Comparison of ENCODE assay signal across 15 cellular contexts in genomic region chrX:131626681-131627296, GRCh38.
DNase-seq lines count a peak whose midpoint lies in the region; ATAC-seq and TF ChIP-seq lines count a peak whose summit lies in the region.
"Had no signal": no experiment of that assay in that cellular context is flagged by ENCODE, and none has a peak within 500 bp of the region (broad histone marks: within the 10 kb centered on the region; RNA-seq: fewer than 3 reads in every experiment).

No MANE protein-coding gene starts in this region.

- no peak for TF ChIP-seq CTCF in breast epithelium (IDR thresholded peaks at IDR 0.05)
- peak; percentile 58 for TF ChIP-seq CTCF in PC-3 (conservative IDR thresholded peaks at IDR 0.05; ENCODE audit: low read depth, low read length)
- no peak for TF ChIP-seq CTCF in fibroblast of pulmonary artery (IDR thresholded peaks at IDR 0.05; ENCODE audit: low read length, missing control alignments)
- TF ChIP-seq CTCF in type B pancreatic cell (conservative IDR thresholded peaks at IDR 0.05) = peak; percentile 69
- no peak for TF ChIP-seq CTCF in esophagus squamous epithelium (IDR thresholded peaks at IDR 0.05)

- 16 to 31% methylated on average over 3 of the region's 3 CpGs for WGBS in esophagus squamous epithelium, 2 donors

- no peak overlapping the region for H3K27ac ChIP-seq in breast epithelium
- no peak overlapping the region for H3K27ac ChIP-seq in PC-3 (ENCODE audit: low read length)
- H3K27ac ChIP-seq in esophagus squamous epithelium = no peak overlapping the region
- H3K27ac ChIP-seq: neutrophil, vagina had no signal

- H3K4me2 ChIP-seq in PC-3 (ENCODE audit: low read length) = no peak overlapping the region

- no peaks in the 10 kb centered on the region for H3K9me3 ChIP-seq in breast epithelium
- H3K9me3 ChIP-seq in PC-3 (ENCODE audit: low read length) = no peaks in the 10 kb centered on the region
- H3K9me3 ChIP-seq in esophagus squamous epithelium = no peaks in the 10 kb centered on the region
- H3K9me3 ChIP-seq: neutrophil, vagina had no signal

- no peak for ATAC-seq in PC-3
- ATAC-seq in GM21786 (IDR thresholded peaks at IDR 0.05; ENCODE audit: unreplicated experiment) = no peak
- ATAC-seq: esophagus mucosa had no signal

- no peak overlapping the region for H3K27ac Mint-ChIP-seq in type B pancreatic cell
- H3K27ac Mint-ChIP-seq: activated B cell treated with CpG ODN at 0.5 μM for 24 hours, B cell had no signal

- H3K27me3 Mint-ChIP-seq in type B pancreatic cell = peaks cover 37% of the 10 kb centered on the region
- H3K27me3 Mint-ChIP-seq: activated B cell treated with CpG ODN at 0.5 μM for 24 hours had no signal

- no TSS peak for BruUV-seq in PC-3 (replicated peaks; lab: Mats Ljungman, UMichigan)

- no peaks in the 10 kb centered on the region for H3K79me2 ChIP-seq in PC-3 (ENCODE audit: low read length)

- no peaks in the 10 kb centered on the region for H3K4me1 Mint-ChIP-seq in type B pancreatic cell (ENCODE audit: unreplicated experiment)
- H3K4me1 Mint-ChIP-seq: activated B cell treated with CpG ODN at 0.5 μM for 24 hours, B cell had no signal

- H3K9me2 ChIP-seq in PC-3 (replicated peaks; ENCODE audit: low read length) = no peaks in the 10 kb centered on the region

- H3K36me3 ChIP-seq in breast epithelium (no peaks in the 10 kb centered on the region), PC-3 (ENCODE audit: low read depth, low read length) (no peaks in the 10 kb centered on the region), esophagus squamous epithelium (no peaks in the 10 kb centered on the region)
- H3K36me3 ChIP-seq: neutrophil, vagina had no signal

- H3K4me3 ChIP-seq in breast epithelium (no peak overlapping the region), PC-3 (ENCODE audit: low read length) (no peak overlapping the region), fibroblast of pulmonary artery (replicated peaks; ENCODE audit: low read depth, low read length) (no peak overlapping the region), esophagus squamous epithelium (no peak overlapping the region)
- H3K4me3 ChIP-seq: vagina had no signal

- DNase-seq in T47D (ENCODE audit: low read depth in 1 of 2, low spot score in 1 of 2) (peak; percentile 7 to 43), breast epithelium (ENCODE audit: low spot score in 2 of 2) (no peak), PC-3 (peak; percentile 32), fibroblast of pulmonary artery (ENCODE audit: low read depth) (peak; percentile 10), type B pancreatic cell (ENCODE audit: extremely low spot score, unreplicated experiment) (no peak), foreskin melanocyte (no peak), esophagus squamous epithelium (lab: John Stamatoyannopoulos, UW) (no peak)
- DNase-seq: activated B cell treated with CpG ODN at 0.5 μM for 24 hours, kidney glomerular epithelial cell, NCI-H2081 had no signal

- TF ChIP-seq POLR2A in breast epithelium (IDR thresholded peaks at IDR 0.05) (no peak), esophagus squamous epithelium (IDR thresholded peaks at IDR 0.05) (no peak)

- H3F3A ChIP-seq in PC-3 (ENCODE audit: low read length, unreplicated experiment) = no peaks in the 10 kb centered on the region

- H3K9me3 Mint-ChIP-seq in type B pancreatic cell = no peaks in the 10 kb centered on the region
- H3K9me3 Mint-ChIP-seq: activated B cell treated with CpG ODN at 0.5 μM for 24 hours had no signal

- no peak overlapping the region for H3K4me3 Mint-ChIP-seq in type B pancreatic cell
- H3K4me3 Mint-ChIP-seq: activated B cell treated with CpG ODN at 0.5 μM for 24 hours, B cell had no signal

- H3K9ac ChIP-seq in PC-3 (ENCODE audit: low read length) = no peak overlapping the region

- H3K36me3 Mint-ChIP-seq in type B pancreatic cell = no peaks in the 10 kb centered on the region

- H4K20me1 ChIP-seq in PC-3 (ENCODE audit: low read length) = no peaks in the 10 kb centered on the region

- intact Hi-C loops in breast epithelium (cut with DNase I; ENCODE audit: low total_unique reads) = no loop called here
- intact Hi-C loops in PC-3 (cut with micrococcal nuclease) = loop anchor here (1.0 kb wide), 1 partner anchor 632 kb away; no protein-coding TSS in a partner anchor
- intact Hi-C loops in esophagus squamous epithelium (cut with DNase I) = no loop called here

- CTCF ChIA-PET in PC-3 (lab: Charles Lee) = no interaction called here

- H2AFZ ChIP-seq in PC-3 (ENCODE audit: low read length) = no peak overlapping the region

- H3K4me1 ChIP-seq in breast epithelium (no peaks in the 10 kb centered on the region), PC-3 (ENCODE audit: insufficient read depth, low read length) (no peaks in the 10 kb centered on the region), esophagus squamous epithelium (no peaks in the 10 kb centered on the region)
- H3K4me1 ChIP-seq: vagina had no signal

- in situ Hi-C loops in T47D (cut with HindIII; ENCODE audit: low pct_unique_long_range_greater_than_20kb, low sequenced_read_pairs) = no loop called here

- POLR2A ChIA-PET in PC-3 (lab: Charles Lee; ENCODE audit: unreplicated experiment) = no interaction called here

- H3K27me3 ChIP-seq in breast epithelium = peaks cover 0 to 92% of the 10 kb centered on the region in 2 donors
- peaks cover 33% of the 10 kb centered on the region for H3K27me3 ChIP-seq in PC-3 (ENCODE audit: low read length)
- no peaks in the 10 kb centered on the region for H3K27me3 ChIP-seq in esophagus squamous epithelium
- H3K27me3 ChIP-seq: neutrophil, vagina had no signal

Comparison
In these comparisons a context has a peak if more than half of its experiments do, and no peak if none do; other contexts are left out.
1. DNase-seq: peak in T47D (2 of 2), PC-3 (single experiment) and fibroblast of pulmonary artery (single experiment); none in breast epithelium (0 of 2), type B pancreatic cell (single experiment), foreskin melanocyte (single experiment) and esophagus squamous epithelium (single experiment).
2. CTCF ChIP-seq: peak in PC-3 (single experiment) and type B pancreatic cell (single experiment); none in breast epithelium (0 of 3), fibroblast of pulmonary artery (single experiment) and esophagus squamous epithelium (0 of 6).